ENCODE assay signal across 15 cellular contexts in the genomic region with DNA sequence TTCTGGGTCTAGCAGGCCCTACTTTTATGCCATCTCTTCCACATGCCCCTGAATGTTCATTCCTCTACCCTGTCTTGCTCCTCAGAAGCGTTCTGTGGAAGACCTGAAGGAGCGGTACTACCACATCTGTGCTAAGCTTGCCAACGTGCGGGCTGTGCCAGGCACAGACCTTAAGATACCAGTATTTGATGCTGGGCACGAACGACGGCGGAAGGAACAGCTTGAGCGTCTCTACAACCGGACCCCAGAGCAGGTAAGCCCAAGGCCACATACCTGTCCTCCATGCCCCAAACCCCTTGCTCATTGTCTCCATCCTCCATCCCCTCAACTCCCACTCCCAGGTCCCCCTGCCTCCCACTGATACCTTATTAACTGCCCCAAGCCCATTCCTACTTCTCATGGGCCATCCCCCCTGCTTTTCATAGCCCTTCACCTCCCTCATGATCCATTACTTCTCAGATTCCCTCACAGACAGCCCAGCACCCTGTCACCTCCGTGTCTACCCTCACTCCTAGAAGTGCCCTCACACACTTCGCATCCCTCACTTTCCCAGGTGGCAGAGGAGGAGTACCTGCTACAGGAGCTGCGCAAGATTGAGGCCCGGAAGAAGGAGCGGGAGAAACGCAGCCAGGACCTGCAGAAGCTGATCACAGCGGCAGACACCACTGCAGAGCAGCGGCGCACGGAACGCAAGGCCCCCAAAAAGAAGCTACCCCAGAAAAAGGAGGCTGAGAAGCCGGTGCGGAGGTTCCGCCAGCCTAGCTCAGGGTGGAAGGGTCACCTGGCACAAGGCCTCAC. TPM values are rescaled to one million over a fixed set of nuclear protein-coding genes. Genes with fewer than 3 reads are reported as not detected.
DNase-seq lines count a peak whose midpoint lies in the region; ATAC-seq, FAIRE-seq and TF ChIP-seq lines count a peak whose summit lies in the region.
"Had no signal": no experiment of that assay in that cellular context is flagged by ENCODE, and none has a peak within 500 bp of the region (broad histone marks: within the 10 kb centered on the region; RNA-seq: fewer than 3 reads in every experiment).

No MANE protein-coding gene starts in this region.

- no peak for FAIRE-seq in K562 (lab: Jason Lieb, UNC)
- peak; percentile 40 for FAIRE-seq in urothelium cell line (lab: Jason Lieb, UNC)
- FAIRE-seq: A204.1, GM18507 had no signal

- peak overlapping the region; percentile 56 for H3K27ac Mint-ChIP-seq in activated naive CD4-positive, alpha-beta T cell treated with anti-CD3 and anti-CD28 coated beads for 36 hours
- H3K27ac Mint-ChIP-seq in memory B cell: peak overlapping the region; percentile 72

- TF ChIP-seq RAD21 in K562 (CRISPR knock-in tag; conservative IDR thresholded peaks at IDR 0.05 in 1 of 2, IDR thresholded peaks at IDR 0.05 in 1 of 2): no peak

- intact Hi-C loops in activated naive CD4-positive, alpha-beta T cell treated with anti-CD3 and anti-CD28 coated beads for 36 hours (cut with micrococcal nuclease): no loop called here
- intact Hi-C loops in K562 (cut with micrococcal nuclease): loop anchor here (10.0 kb wide), 1 partner anchor 436 kb away; no protein-coding TSS in a partner anchor

- ATAC-seq in K562: no peak
- ATAC-seq in memory B cell (ENCODE audit: low read depth): no peak
- no peak for ATAC-seq in GM19397 (IDR thresholded peaks at IDR 0.05; ENCODE audit: unreplicated experiment)

- H3K9me1 ChIP-seq in K562 (ENCODE audit: control insufficient read depth, insufficient read depth, low read length): peaks cover 5% of the 10 kb centered on the region

- POLR2A ChIA-PET in K562 (lab: Yijun Ruan, JAX): interaction anchor here (0.6 to 2.0 kb wide), 8 partner anchors 16 to 432 kb away, joined by 3 to 8 read pairs (median 3); no protein-coding TSS in a partner anchor

- peaks cover 12% of the 10 kb centered on the region for H3K36me3 Mint-ChIP-seq in activated naive CD4-positive, alpha-beta T cell treated with anti-CD3 and anti-CD28 coated beads for 36 hours (ENCODE audit: low read depth)
- H3K36me3 Mint-ChIP-seq in memory B cell: peaks cover 19% of the 10 kb centered on the region

- WGBS in K562 (ENCODE audit: insufficient coverage, low coverage, missing lambda C conversion rate): 89% methylated on average over 23 of the region's 24 CpGs

- peaks cover 2% of the 10 kb centered on the region; the same call in 2 of the 3 replicates for H3K79me2 ChIP-seq in K562 (ENCODE audit: control insufficient read depth, insufficient read depth, low read length)

- CTCF ChIA-PET in activated naive CD4-positive, alpha-beta T cell treated with anti-CD3 and anti-CD28 coated beads for 36 hours (lab: Charles Lee): interaction anchor here (0.5 to 4.8 kb wide), 11 partner anchors 7 to 506 kb away, joined by 3 to 34 read pairs (median 4); no protein-coding TSS in a partner anchor
- CTCF ChIA-PET in K562 (lab: Yijun Ruan, JAX; ENCODE audit: low intra/inter-chr PET ratio): interaction anchor here (0.6 to 2.6 kb wide), 4 partner anchors 76 to 436 kb away, joined by 3 to 18 read pairs (median 7); no protein-coding TSS in a partner anchor

- TF ChIP-seq EP300 in K562 (IDR thresholded peaks at IDR 0.05; ENCODE audit: low read length): no peak

- H3K27me3 Mint-ChIP-seq in activated naive CD4-positive, alpha-beta T cell treated with anti-CD3 and anti-CD28 coated beads for 36 hours (ENCODE audit: low read depth): no peaks in the 10 kb centered on the region
- H3K27me3 Mint-ChIP-seq in memory B cell: no peaks in the 10 kb centered on the region

- no peak overlapping the region for H3K9ac ChIP-seq in K562 (ENCODE audit: insufficient read depth in 1 of 2, low read depth in 2 of 2, low read length in 2 of 2)
- H3K9ac ChIP-seq: BLaER1 treated with 17β-estradiol and CSF1 and Interleukin-3, amounts not matched to agents 10 nM and 100 nM had no signal

- H3K9me3 ChIP-seq in K562 (replicated peaks; ENCODE audit: control insufficient read depth, insufficient read depth, low read depth, low read length): no peaks in the 10 kb centered on the region
- H3K9me3 ChIP-seq: BLaER1 treated with 17β-estradiol and CSF1 and Interleukin-3, amounts not matched to agents 10 nM and 100 nM had no signal

- no peaks in the 10 kb centered on the region for H3K9me3 Mint-ChIP-seq in activated naive CD4-positive, alpha-beta T cell treated with anti-CD3 and anti-CD28 coated beads for 36 hours
- H3K9me3 Mint-ChIP-seq in memory B cell: no peaks in the 10 kb centered on the region

- TF ChIP-seq CTCF in K562 (IDR thresholded peaks at IDR 0.05 in 2 of 3, conservative IDR thresholded peaks at IDR 0.05 in 1 of 3; ENCODE audit: insufficient read depth in 2 of 3, low read depth in 1 of 3, low read length in 3 of 3): no peak

- H3K27ac ChIP-seq in K562 (ENCODE audit: extremely low read depth, low read depth, low read length): no peak overlapping the region
- H3K27ac ChIP-seq: BLaER1 treated with 17β-estradiol and CSF1 and Interleukin-3, amounts not matched to agents 10 nM and 100 nM had no signal

- no TSS peak for BruUV-seq in K562 (replicated peaks; lab: Mats Ljungman, UMichigan)

- DNase-seq in activated naive CD4-positive, alpha-beta T cell treated with anti-CD3 and anti-CD28 coated beads for 36 hours: no peak
- no peak for DNase-seq in activated naive CD4-positive, alpha-beta T cell (lab: John Stamatoyannopoulos, UW)
- peak in 1 of 4 experiments; percentile 4 for DNase-seq in K562 (ENCODE audit: extremely low read depth in 1 of 4, low spot score in 3 of 4)
- DNase-seq in memory B cell (ENCODE audit: low spot score in 2 of 2): no peak
- DNase-seq in urothelium cell line (ENCODE audit: low spot score): no peak
- no peak for DNase-seq in activated T-cell treated with anti-CD3 and anti-CD28 coated beads, Interleukin-2, amount 50 U/mL, for 48 hours
- DNase-seq in AG08396 (ENCODE audit: low spot score): no peak
- DNase-seq: GDM1, GOT3, MM.1S, NCI-H1694 treated with DMSO at 0.1 percent for 48 hours had no signal

- H3K4me1 ChIP-seq in K562 (replicated peaks in 1 of 2; ENCODE audit: control insufficient read depth in 2 of 2, insufficient read depth in 2 of 2, low read length in 2 of 2): peaks cover 4 to 9% of the 10 kb centered on the region in 2 experiments; a peak in 4 of 5 replicates

- peaks cover 75% of the 10 kb centered on the region for H3K36me3 ChIP-seq in K562 (ENCODE audit: control insufficient read depth, insufficient read depth, low read length)

- no peak overlapping the region for H2AFZ ChIP-seq in K562 (ENCODE audit: low read depth, low read length)

- TF ChIP-seq POLR2A in K562 (conservative IDR thresholded peaks at IDR 0.05): 0 out of 2 replicates have a peak, but pooled peaks have one; percentile 14

- in situ Hi-C loops in K562 (cut with MboI): loop anchor here (5.0 kb wide), 1 partner anchor 74 kb away; no protein-coding TSS in a partner anchor

- H3K4me3 ChIP-seq in K562: no peak overlapping the region
- H3K4me3 ChIP-seq: BLaER1 treated with 17β-estradiol and CSF1 and Interleukin-3, amounts not matched to agents 10 nM and 100 nM had no signal

- no peaks in the 10 kb centered on the region for H3K27me3 ChIP-seq in K562 (ENCODE audit: control insufficient read depth in 2 of 2, insufficient read depth in 2 of 2, low read length in 2 of 2)
- H3K27me3 ChIP-seq: BLaER1 treated with 17β-estradiol and CSF1 and Interleukin-3, amounts not matched to agents 10 nM and 100 nM had no signal

- H3K4me1 Mint-ChIP-seq in activated naive CD4-positive, alpha-beta T cell treated with anti-CD3 and anti-CD28 coated beads for 36 hours (ENCODE audit: low read depth): peaks cover 30% of the 10 kb centered on the region
- H3K4me1 Mint-ChIP-seq in memory B cell: peaks cover 33% of the 10 kb centered on the region

- H4K20me1 ChIP-seq in K562 (replicated peaks; ENCODE audit: control insufficient read depth, insufficient read depth, low read length): no peaks in the 10 kb centered on the region; the same call in 1 of the 2 replicates

- no peak overlapping the region for H3K4me2 ChIP-seq in K562 (ENCODE audit: insufficient read depth, low read length)
- H3K4me2 ChIP-seq: BLaER1 treated with 17β-estradiol and CSF1 and Interleukin-3, amounts not matched to agents 10 nM and 100 nM had no signal

- H3K4me3 Mint-ChIP-seq in activated naive CD4-positive, alpha-beta T cell treated with anti-CD3 and anti-CD28 coated beads for 36 hours: no peak overlapping the region
- H3K4me3 Mint-ChIP-seq in memory B cell: no peak overlapping the region

TF ChIP-seq in K562, 482 proteins besides CTCF, POLR2A, EP300 and RAD21 (continues in another document):
- TF ChIP-seq POLR2G (IDR thresholded peaks at IDR 0.05; ENCODE audit: low read depth, low read length): peak; percentile 61

RNA-seq across cellular contexts. Expression of gene DMAP1, which starts 5.4 kb away (rescaled TPM):
- 10 to 100 TPM; 35.3 to 41.0 TPM for total RNA-seq in activated naive CD4-positive, alpha-beta T cell treated with anti-CD3 and anti-CD28 coated beads for 36 hours
- total RNA-seq in K562 (2011; cell fraction: chromatin; rRNA removed; ENCODE audit: low replicate concordance): 75.0 and 118 TPM in 2 replicates
- 96.1 and 101 TPM in 2 replicates for total RNA-seq in K562 (2011; cell fraction: nucleolus; rRNA removed)
- total RNA-seq in K562 (2011; cell fraction: nucleoplasm; rRNA removed): 70.1 and 80.1 TPM in 2 replicates
- total RNA-seq in K562 (2014; rRNA removed): 51.2 and 52.3 TPM in 2 replicates
- total RNA-seq in K562 (2014; rRNA removed; fragmentation: Illumina TruSeq; extraction: Trizol): 11.5 and 14.2 TPM in 2 replicates
- total RNA-seq in K562 (2015; rRNA removed; fragmentation: Illumina TruSeq; extraction: Trizol): 20.2 and 25.1 TPM in 2 replicates
- 38.0 and 38.6 TPM in 2 replicates for total RNA-seq in K562 (2021)
- polyA plus RNA-seq in K562 (2011; rRNA removed): 30.3 and 39.4 TPM in 2 replicates
- polyA plus RNA-seq in K562 (2011; cell fraction: cytosol; rRNA removed): 36.6 and 44.1 TPM in 2 replicates
- polyA plus RNA-seq in K562 (2011; cell fraction: nucleus; rRNA removed): 138 and 153 TPM in 2 replicates
- polyA plus RNA-seq in K562 (2012): 33.2 and 39.0 TPM in 2 replicates
- 34.8 and 37.0 TPM in 2 replicates for polyA plus RNA-seq in K562 (2014; fragmentation: Illumina TruSeq; extraction: Trizol)
- 1 to 10 TPM; 1.5 to 4.0 TPM for polyA plus RNA-seq in K562 (2014; fragmentation: Nextera tagmentation; extraction: Ambion mirVana)
- polyA plus RNA-seq in K562 (2014; rRNA removed): 50.3 and 54.0 TPM in 2 replicates
- 32.6 and 36.3 TPM in 2 replicates for polyA minus RNA-seq in K562 (2011; rRNA and poly(A)+ RNA removed)
- polyA minus RNA-seq in K562 (2011; cell fraction: cytosol; rRNA and poly(A)+ RNA removed): 18.4 and 29.8 TPM in 2 replicates
- 36.8 and 54.3 TPM in 2 replicates for polyA minus RNA-seq in K562 (2011; cell fraction: nucleus; rRNA and poly(A)+ RNA removed)
